3 cellular contexts compared by ENCODE assay signal in genomic region chr13:29422015-29422414, GRCh38.
"Had no signal": no experiment of that assay in that cellular context is flagged by ENCODE, and none has a peak within 500 bp of the region (broad histone marks: within the 10 kb centered on the region; RNA-seq: fewer than 3 reads in every experiment).

No MANE protein-coding gene starts in this region.

- DNase-seq: GDM1, GF-D8 had no signal

- H3K4me3 ChIP-seq: GM12878 had no signal

- ATAC-seq: GM12878 had no signal
